ENCODE assay signal across 8 cellular contexts in the genomic region with DNA sequence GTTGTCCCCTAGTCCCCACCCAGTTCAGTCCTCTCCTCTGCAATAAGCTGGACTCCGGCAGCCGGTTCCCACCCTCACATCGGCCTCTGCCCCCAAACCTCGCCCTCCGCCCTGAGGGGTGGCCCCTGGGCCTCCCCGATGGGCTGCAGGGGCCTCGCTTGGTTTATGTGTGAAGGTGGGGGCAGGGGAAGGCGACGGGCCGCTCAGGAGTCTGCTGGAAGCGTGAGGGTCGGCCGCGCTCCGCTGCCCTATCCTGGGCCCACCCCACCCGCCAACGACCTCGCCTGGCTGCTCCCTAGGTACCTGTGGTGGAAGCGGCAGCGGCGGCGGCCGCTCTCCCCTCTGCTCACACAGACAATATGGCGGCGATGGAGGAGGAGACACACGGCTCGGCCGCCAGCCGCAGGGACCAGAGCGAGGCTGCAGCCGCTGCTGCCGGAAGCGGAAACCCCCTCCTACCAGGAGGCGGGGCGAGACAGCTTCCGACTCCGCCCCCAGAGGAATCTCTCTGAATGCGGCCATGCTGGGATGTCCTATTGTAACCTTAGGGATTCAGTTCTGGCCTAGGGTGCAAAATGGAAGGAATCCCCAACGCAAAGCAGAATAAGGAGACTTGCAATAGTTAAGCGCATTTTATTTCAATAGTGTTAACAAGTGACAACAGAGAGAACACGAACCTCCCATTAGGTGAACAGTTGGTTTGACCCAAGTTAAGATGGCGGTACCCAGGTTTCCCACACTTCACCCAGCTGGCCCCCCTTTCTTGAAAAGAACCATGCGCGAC. TPM values are rescaled to one million over a fixed set of nuclear protein-coding genes. Genes with fewer than 3 reads are reported as not detected.
DNase-seq lines count a peak whose midpoint lies in the region; ATAC-seq and TF ChIP-seq lines count a peak whose summit lies in the region.

Gene CSNK2A1, minus strand, starts transcription at position 422 of the 784 bp plus-strand sequence. CDS start 35,239 bp downstream, outside the sequence.

- peak within 1 kb of the TSS; percentile 72 for H3K27ac ChIP-seq in OCI-LY3 (ENCODE audit: low read length)

- H3K9me3 Mint-ChIP-seq in endothelial cell (ENCODE audit: unreplicated experiment) (no peaks in the 10 kb centered on the region), mesothelial cell of epicardium (peaks cover 6% of the 10 kb centered on the region)

- peak within 1 kb of the TSS; percentile 91 for H3K4me3 ChIP-seq in OCI-LY3 (ENCODE audit: low read length)

- peak within 1 kb of the TSS; percentile 97 for H3K9ac ChIP-seq in OCI-LY3 (ENCODE audit: low read length)

- H3K9me3 ChIP-seq in OCI-LY3 (ENCODE audit: insufficient read depth, low read length): peaks cover 7% of the 10 kb centered on the region; the same call in 1 of the 2 replicates

- DNase-seq in D341Med (ENCODE audit: low spot score) (peak; percentile 97), HuH-7 (ENCODE audit: low spot score) (peak; percentile 84), endothelial cell (ENCODE audit: low spot score) (peak; percentile 96), mesothelial cell of epicardium (ENCODE audit: low spot score in 2 of 2, unreplicated experiment in 2 of 2) (peak; percentile 90 to 97)
- DNase-seq in activated CD8-positive, alpha-beta memory T cell treated with anti-CD3 and anti-CD28 coated beads, Interleukin-2, amount 50 U/mL, for 48 hours: peak; percentile 96
- peak; percentile 91 to 93 for DNase-seq in stimulated activated CD8-positive, alpha-beta memory T cell treated with anti-CD3 and anti-CD28 coated beads, Interleukin-15, amount 100 ng/mL, for 48 hours (ENCODE audit: low read depth in 2 of 2)

- peaks cover 35% of the 10 kb centered on the region for H3K4me1 ChIP-seq in OCI-LY3 (ENCODE audit: low read length)

- peak within 1 kb of the TSS; percentile 88 for H2AFZ ChIP-seq in OCI-LY3 (ENCODE audit: low read depth, low read length)

- H3K79me2 ChIP-seq in OCI-LY3 (ENCODE audit: low read length): peaks cover 50% of the 10 kb centered on the region

- H3K36me3 Mint-ChIP-seq in endothelial cell (ENCODE audit: low read depth, unreplicated experiment) (peaks cover 14% of the 10 kb centered on the region), mesothelial cell of epicardium (peaks cover 23% of the 10 kb centered on the region)

- H3K4me3 Mint-ChIP-seq in endothelial cell (ENCODE audit: unreplicated experiment) (peak within 1 kb of the TSS; percentile 94), mesothelial cell of epicardium (peak within 1 kb of the TSS; percentile 78)

- H3K27me3 Mint-ChIP-seq in endothelial cell (ENCODE audit: unreplicated experiment): peaks cover 4% of the 10 kb centered on the region
- peaks cover 18% of the 10 kb centered on the region for H3K27me3 Mint-ChIP-seq in mesothelial cell of epicardium (ENCODE audit: low read depth)

- H3K36me3 ChIP-seq in OCI-LY3 (replicated peaks; ENCODE audit: low read depth, low read length): peaks cover 33% of the 10 kb centered on the region

- no peak for TF ChIP-seq CTCF in OCI-LY3 (IDR thresholded peaks at IDR 0.05; ENCODE audit: low read depth, low read length)
- TF ChIP-seq CTCF in endothelial cell (IDR thresholded peaks at IDR 0.05; ENCODE audit: unreplicated experiment): no peak
- TF ChIP-seq CTCF in mesothelial cell of epicardium (IDR thresholded peaks at IDR 0.05; ENCODE audit: unreplicated experiment): no peak

- H4K20me1 ChIP-seq in OCI-LY3 (ENCODE audit: insufficient read depth, low read length): peaks cover 45% of the 10 kb centered on the region

- peak; percentile 92 for ATAC-seq in GM21515 (IDR thresholded peaks at IDR 0.05; ENCODE audit: unreplicated experiment)

- H3K4me2 ChIP-seq in OCI-LY3 (ENCODE audit: low read length): peak within 1 kb of the TSS; percentile 84

- H3K4me1 Mint-ChIP-seq in endothelial cell (ENCODE audit: unreplicated experiment): peaks cover 18% of the 10 kb centered on the region
- peaks cover 36% of the 10 kb centered on the region for H3K4me1 Mint-ChIP-seq in mesothelial cell of epicardium

- no peaks in the 10 kb centered on the region for H3K27me3 ChIP-seq in OCI-LY3 (ENCODE audit: low read depth, low read length)

- H3K27ac Mint-ChIP-seq in endothelial cell (ENCODE audit: unreplicated experiment) (peak within 1 kb of the TSS; percentile 91), mesothelial cell of epicardium (peak within 1 kb of the TSS; percentile 94)

RNA-seq across cellular contexts. Expression of gene CSNK2A1, which starts in this region (rescaled TPM):
- total RNA-seq in endothelial cell (ENCODE audit: unreplicated experiment): 128 TPM
- total RNA-seq in mesothelial cell of epicardium: 160 to 172 TPM (median 164 TPM) in 3 replicates

Comparison
In these comparisons a context has a peak if more than half of its experiments do, and no peak if none do; other contexts are left out.
1. Peak in every context shown above with its lines: DNase-seq, ATAC-seq, H3K4me3 ChIP-seq and H3K27ac ChIP-seq.